ENCODE assay signal across 10 cellular contexts in genomic region chr3:160447544-160447943, GRCh38. TPM values are rescaled to one million over a fixed set of nuclear protein-coding genes. Genes with fewer than 3 reads are reported as not detected.
DNase-seq lines count a peak whose midpoint lies in the region; ATAC-seq, FAIRE-seq and TF ChIP-seq lines count a peak whose summit lies in the region.
"Had no signal": no experiment of that assay in that cellular context is flagged by ENCODE, and none has a peak within 500 bp of the region (broad histone marks: within the 10 kb centered on the region; RNA-seq: fewer than 3 reads in every experiment).

No MANE protein-coding gene starts in this region.

- H3K4me1 Mint-ChIP-seq in nephron, result peaks cover 18% of the 10 kb centered on the region

- no peak for TF ChIP-seq CTCF in bronchial epithelial cell (IDR thresholded peaks at IDR 0.05; ENCODE audit: insufficient read depth, low read length, severe bottlenecking)
- TF ChIP-seq CTCF in nephron (IDR thresholded peaks at IDR 0.05; ENCODE audit: unreplicated experiment in 3 of 3), result no peak
- no peak for TF ChIP-seq CTCF in ascending aorta (IDR thresholded peaks at IDR 0.05)

- H3K27ac ChIP-seq in ascending aorta, result no peak overlapping the region

- DNase-seq in ELR (ENCODE audit: low read depth) (peak; percentile 78), NT2/D1 (ENCODE audit: low read depth, low spot score) (no peak), bronchial epithelial cell (ENCODE audit: low read depth) (peak; percentile 57), activated gamma-delta T cell (lab: John Stamatoyannopoulos, UW) (no peak), ascending aorta (ENCODE audit: low spot score in 2 of 2) (no peak)
- DNase-seq: activated CD8-positive, alpha-beta memory T cell treated with anti-CD3 and anti-CD28 coated beads, Interleukin-2, amount 50 U/mL, for 48 hours; NCI-H1694; RPMI8226 had no signal

- H3K9me3 Mint-ChIP-seq in nephron, result no peaks in the 10 kb centered on the region

- FAIRE-seq in bronchial epithelial cell (lab: Jason Lieb, UNC), result no peak

- H3K4me3 Mint-ChIP-seq in nephron, result peak overlapping the region; percentile 44 to 69 (median 49)

- H3K4me1 ChIP-seq in NT2/D1 (ENCODE audit: insufficient read depth, insufficient read length), result no peaks in the 10 kb centered on the region
- H3K4me1 ChIP-seq in ascending aorta, result peaks cover 3 to 5% of the 10 kb centered on the region in 2 donors

- no peak overlapping the region for H3K9ac ChIP-seq in NT2/D1 (ENCODE audit: insufficient read length, low read depth)

- H3K36me3 Mint-ChIP-seq in nephron (ENCODE audit: low read depth), result peaks cover 32% of the 10 kb centered on the region

- peaks cover 4% of the 10 kb centered on the region for H3K27me3 Mint-ChIP-seq in nephron (ENCODE audit: low read depth)

- H3K27me3 ChIP-seq in NT2/D1 (ENCODE audit: insufficient read depth, insufficient read length) (no peaks in the 10 kb centered on the region), bronchial epithelial cell (ENCODE audit: control insufficient read depth, insufficient read depth, low read length) (no peaks in the 10 kb centered on the region), ascending aorta (no peaks in the 10 kb centered on the region)

- intact Hi-C loops in ascending aorta (cut with DNase I), result no loop called here

- H3K27ac Mint-ChIP-seq in nephron, result no peak overlapping the region

- H3K9me3 ChIP-seq in NT2/D1 (ENCODE audit: insufficient read depth, low read length) (no peaks in the 10 kb centered on the region), ascending aorta (no peaks in the 10 kb centered on the region)

- peak overlapping the region; percentile 89 for H3K4me3 ChIP-seq in NT2/D1 (ENCODE audit: insufficient read length, low read depth)
- no peak overlapping the region for H3K4me3 ChIP-seq in bronchial epithelial cell (ENCODE audit: low read depth, low read length)
- H3K4me3 ChIP-seq in ascending aorta, result peak overlapping the region in 1 of 2 donors; percentile 68

- H3K36me3 ChIP-seq in NT2/D1 (ENCODE audit: insufficient read depth, insufficient read length, low read length) (peaks cover 56% of the 10 kb centered on the region), bronchial epithelial cell (ENCODE audit: control insufficient read depth, insufficient read depth, low read length) (peaks cover 3% of the 10 kb centered on the region), ascending aorta (no peaks in the 10 kb centered on the region)

- ATAC-seq in GM21447 (IDR thresholded peaks at IDR 0.05; ENCODE audit: unreplicated experiment), result no peak

RNA-seq across cellular contexts. Expression of gene TRIM59, which starts 2.0 kb away (rescaled TPM):
- total RNA-seq in bronchial epithelial cell (5.8 and 6.5 TPM in 2 replicates), ascending aorta (not detected)

RNA-seq across cellular contexts. Expression of gene SMC4, which starts 48.1 kb away (rescaled TPM):
- total RNA-seq in bronchial epithelial cell (12.1 and 12.8 TPM in 2 replicates), ascending aorta (5.0 TPM)

RNA-seq across cellular contexts. Expression of gene IFT80, which starts 48.5 kb away (rescaled TPM):
- total RNA-seq in bronchial epithelial cell, result 16.5 and 16.8 TPM in 2 replicates
- total RNA-seq in ascending aorta, result 10.2 TPM

Comparison
In these comparisons a context has a peak if more than half of its experiments do, and no peak if none do; other contexts are left out.
1. DNase-seq: peak in ELR (single experiment) and bronchial epithelial cell (single experiment); none in NT2/D1 (single experiment), activated gamma-delta T cell (single experiment) and ascending aorta (0 of 2).